Comparison of ENCODE assay signal across 1 cellular context in genomic region chr15:48409623-48410022, GRCh38.
TF ChIP-seq lines count a peak whose summit lies in the region.

No MANE protein-coding gene starts in this region.

TF ChIP-seq in GM12878, 131 proteins besides CTCF, POLR2A, EP300 and RAD21 (continued from another document):
- TF ChIP-seq ATF3 (IDR thresholded peaks at IDR 0.05; ENCODE audit: borderline replicate concordance, extremely low read depth, low read depth, low read length) (no peak), NFXL1 (IDR thresholded peaks at IDR 0.05; ENCODE audit: borderline replicate concordance) (no peak), TBL1XR1 (IDR thresholded peaks at IDR 0.05; ENCODE audit: low read depth, low read length) (no peak), IRF4 (IDR thresholded peaks at IDR 0.05; ENCODE audit: low read depth, low read length) (no peak), POU2F2 (IDR thresholded peaks at IDR 0.05; ENCODE audit: borderline replicate concordance, low read depth, low read length) (no peak), RCOR1 (conservative IDR thresholded peaks at IDR 0.05; ENCODE audit: low read depth, low read length) (no peak), BHLHE40 (IDR thresholded peaks at IDR 0.05; ENCODE audit: borderline replicate concordance in 1 of 2, low read depth in 2 of 2, low read length in 1 of 2) (peak in 1 of 2 experiments; percentile 10; a peak in 1 of 4 replicates), SMAD1 (IDR thresholded peaks at IDR 0.05; ENCODE audit: low read depth, partially characterized antibody) (no peak), ZSCAN29 (IDR thresholded peaks at IDR 0.05) (no peak), TAF1 (IDR thresholded peaks at IDR 0.05; ENCODE audit: borderline replicate concordance, low read depth, low read length) (no peak), CREB1 (IDR thresholded peaks at IDR 0.05; ENCODE audit: low read depth) (no peak), CHD4 (IDR thresholded peaks at IDR 0.05) (no peak), MTA2 (IDR thresholded peaks at IDR 0.05; ENCODE audit: low read depth) (0 out of 2 replicates have a peak, but pooled peaks have one; percentile 35), JUNB (IDR thresholded peaks at IDR 0.05) (peak; percentile 88), BCL11A (IDR thresholded peaks at IDR 0.05; ENCODE audit: low read depth, low read length) (peak; percentile 44; the same call in 1 of the 2 replicates), CBX3 (IDR thresholded peaks at IDR 0.05; ENCODE audit: borderline replicate concordance, low read depth) (no peak), ZBTB4 (CRISPR knock-in tag; IDR thresholded peaks at IDR 0.05) (no peak), ATF7 (IDR thresholded peaks at IDR 0.05; ENCODE audit: low read depth) (peak; percentile 83), TARDBP (IDR thresholded peaks at IDR 0.05; ENCODE audit: borderline replicate concordance) (no peak), EZH2 (IDR thresholded peaks at IDR 0.05; ENCODE audit: borderline replicate concordance, control insufficient read depth, low read depth, low read length) (no peak), NBN (IDR thresholded peaks at IDR 0.05) (no peak), BMI1 (IDR thresholded peaks at IDR 0.05; ENCODE audit: borderline replicate concordance) (no peak), FOS (IDR thresholded peaks at IDR 0.05; ENCODE audit: borderline replicate concordance, extremely low read depth, insufficient read length) (no peak)
- TF ChIP-seq, protein P1, sequence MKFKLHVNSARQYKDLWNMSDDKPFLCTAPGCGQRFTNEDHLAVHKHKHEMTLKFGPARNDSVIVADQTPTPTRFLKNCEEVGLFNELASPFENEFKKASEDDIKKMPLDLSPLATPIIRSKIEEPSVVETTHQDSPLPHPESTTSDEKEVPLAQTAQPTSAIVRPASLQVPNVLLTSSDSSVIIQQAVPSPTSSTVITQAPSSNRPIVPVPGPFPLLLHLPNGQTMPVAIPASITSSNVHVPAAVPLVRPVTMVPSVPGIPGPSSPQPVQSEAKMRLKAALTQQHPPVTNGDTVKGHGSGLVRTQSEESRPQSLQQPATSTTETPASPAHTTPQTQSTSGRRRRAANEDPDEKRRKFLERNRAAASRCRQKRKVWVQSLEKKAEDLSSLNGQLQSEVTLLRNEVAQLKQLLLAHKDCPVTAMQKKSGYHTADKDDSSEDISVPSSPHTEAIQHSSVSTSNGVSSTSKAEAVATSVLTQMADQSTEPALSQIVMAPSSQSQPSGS (IDR thresholded peaks at IDR 0.05; ENCODE audit: low read length), result peak; percentile 57; the same call in 1 of the 2 replicates
- TF ChIP-seq, protein P2, sequence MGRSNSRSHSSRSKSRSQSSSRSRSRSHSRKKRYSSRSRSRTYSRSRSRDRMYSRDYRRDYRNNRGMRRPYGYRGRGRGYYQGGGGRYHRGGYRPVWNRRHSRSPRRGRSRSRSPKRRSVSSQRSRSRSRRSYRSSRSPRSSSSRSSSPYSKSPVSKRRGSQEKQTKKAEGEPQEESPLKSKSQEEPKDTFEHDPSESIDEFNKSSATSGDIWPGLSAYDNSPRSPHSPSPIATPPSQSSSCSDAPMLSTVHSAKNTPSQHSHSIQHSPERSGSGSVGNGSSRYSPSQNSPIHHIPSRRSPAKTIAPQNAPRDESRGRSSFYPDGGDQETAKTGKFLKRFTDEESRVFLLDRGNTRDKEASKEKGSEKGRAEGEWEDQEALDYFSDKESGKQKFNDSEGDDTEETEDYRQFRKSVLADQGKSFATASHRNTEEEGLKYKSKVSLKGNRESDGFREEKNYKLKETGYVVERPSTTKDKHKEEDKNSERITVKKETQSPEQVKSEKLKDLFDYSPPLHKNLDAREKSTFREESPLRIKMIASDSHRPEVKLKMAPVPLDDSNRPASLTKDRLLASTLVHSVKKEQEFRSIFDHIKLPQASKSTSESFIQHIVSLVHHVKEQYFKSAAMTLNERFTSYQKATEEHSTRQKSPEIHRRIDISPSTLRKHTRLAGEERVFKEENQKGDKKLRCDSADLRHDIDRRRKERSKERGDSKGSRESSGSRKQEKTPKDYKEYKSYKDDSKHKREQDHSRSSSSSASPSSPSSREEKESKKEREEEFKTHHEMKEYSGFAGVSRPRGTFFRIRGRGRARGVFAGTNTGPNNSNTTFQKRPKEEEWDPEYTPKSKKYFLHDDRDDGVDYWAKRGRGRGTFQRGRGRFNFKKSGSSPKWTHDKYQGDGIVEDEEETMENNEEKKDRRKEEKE (IDR thresholded peaks at IDR 0.05), result no peak
- TF ChIP-seq, protein P3, sequence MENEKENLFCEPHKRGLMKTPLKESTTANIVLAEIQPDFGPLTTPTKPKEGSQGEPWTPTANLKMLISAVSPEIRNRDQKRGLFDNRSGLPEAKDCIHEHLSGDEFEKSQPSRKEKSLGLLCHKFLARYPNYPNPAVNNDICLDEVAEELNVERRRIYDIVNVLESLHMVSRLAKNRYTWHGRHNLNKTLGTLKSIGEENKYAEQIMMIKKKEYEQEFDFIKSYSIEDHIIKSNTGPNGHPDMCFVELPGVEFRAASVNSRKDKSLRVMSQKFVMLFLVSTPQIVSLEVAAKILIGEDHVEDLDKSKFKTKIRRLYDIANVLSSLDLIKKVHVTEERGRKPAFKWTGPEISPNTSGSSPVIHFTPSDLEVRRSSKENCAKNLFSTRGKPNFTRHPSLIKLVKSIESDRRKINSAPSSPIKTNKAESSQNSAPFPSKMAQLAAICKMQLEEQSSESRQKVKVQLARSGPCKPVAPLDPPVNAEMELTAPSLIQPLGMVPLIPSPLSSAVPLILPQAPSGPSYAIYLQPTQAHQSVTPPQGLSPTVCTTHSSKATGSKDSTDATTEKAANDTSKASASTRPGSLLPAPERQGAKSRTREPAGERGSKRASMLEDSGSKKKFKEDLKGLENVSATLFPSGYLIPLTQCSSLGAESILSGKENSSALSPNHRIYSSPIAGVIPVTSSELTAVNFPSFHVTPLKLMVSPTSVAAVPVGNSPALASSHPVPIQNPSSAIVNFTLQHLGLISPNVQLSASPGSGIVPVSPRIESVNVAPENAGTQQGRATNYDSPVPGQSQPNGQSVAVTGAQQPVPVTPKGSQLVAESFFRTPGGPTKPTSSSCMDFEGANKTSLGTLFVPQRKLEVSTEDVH (IDR thresholded peaks at IDR 0.05; ENCODE audit: low read depth, partially characterized antibody), result no peak
- TF ChIP-seq, protein P4, sequence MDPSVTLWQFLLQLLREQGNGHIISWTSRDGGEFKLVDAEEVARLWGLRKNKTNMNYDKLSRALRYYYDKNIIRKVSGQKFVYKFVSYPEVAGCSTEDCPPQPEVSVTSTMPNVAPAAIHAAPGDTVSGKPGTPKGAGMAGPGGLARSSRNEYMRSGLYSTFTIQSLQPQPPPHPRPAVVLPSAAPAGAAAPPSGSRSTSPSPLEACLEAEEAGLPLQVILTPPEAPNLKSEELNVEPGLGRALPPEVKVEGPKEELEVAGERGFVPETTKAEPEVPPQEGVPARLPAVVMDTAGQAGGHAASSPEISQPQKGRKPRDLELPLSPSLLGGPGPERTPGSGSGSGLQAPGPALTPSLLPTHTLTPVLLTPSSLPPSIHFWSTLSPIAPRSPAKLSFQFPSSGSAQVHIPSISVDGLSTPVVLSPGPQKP (IDR thresholded peaks at IDR 0.05; ENCODE audit: low read depth, low read length), result no peak
- TF ChIP-seq, protein P5, sequence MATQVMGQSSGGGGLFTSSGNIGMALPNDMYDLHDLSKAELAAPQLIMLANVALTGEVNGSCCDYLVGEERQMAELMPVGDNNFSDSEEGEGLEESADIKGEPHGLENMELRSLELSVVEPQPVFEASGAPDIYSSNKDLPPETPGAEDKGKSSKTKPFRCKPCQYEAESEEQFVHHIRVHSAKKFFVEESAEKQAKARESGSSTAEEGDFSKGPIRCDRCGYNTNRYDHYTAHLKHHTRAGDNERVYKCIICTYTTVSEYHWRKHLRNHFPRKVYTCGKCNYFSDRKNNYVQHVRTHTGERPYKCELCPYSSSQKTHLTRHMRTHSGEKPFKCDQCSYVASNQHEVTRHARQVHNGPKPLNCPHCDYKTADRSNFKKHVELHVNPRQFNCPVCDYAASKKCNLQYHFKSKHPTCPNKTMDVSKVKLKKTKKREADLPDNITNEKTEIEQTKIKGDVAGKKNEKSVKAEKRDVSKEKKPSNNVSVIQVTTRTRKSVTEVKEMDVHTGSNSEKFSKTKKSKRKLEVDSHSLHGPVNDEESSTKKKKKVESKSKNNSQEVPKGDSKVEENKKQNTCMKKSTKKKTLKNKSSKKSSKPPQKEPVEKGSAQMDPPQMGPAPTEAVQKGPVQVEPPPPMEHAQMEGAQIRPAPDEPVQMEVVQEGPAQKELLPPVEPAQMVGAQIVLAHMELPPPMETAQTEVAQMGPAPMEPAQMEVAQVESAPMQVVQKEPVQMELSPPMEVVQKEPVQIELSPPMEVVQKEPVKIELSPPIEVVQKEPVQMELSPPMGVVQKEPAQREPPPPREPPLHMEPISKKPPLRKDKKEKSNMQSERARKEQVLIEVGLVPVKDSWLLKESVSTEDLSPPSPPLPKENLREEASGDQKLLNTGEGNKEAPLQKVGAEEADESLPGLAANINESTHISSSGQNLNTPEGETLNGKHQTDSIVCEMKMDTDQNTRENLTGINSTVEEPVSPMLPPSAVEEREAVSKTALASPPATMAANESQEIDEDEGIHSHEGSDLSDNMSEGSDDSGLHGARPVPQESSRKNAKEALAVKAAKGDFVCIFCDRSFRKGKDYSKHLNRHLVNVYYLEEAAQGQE (IDR thresholded peaks at IDR 0.05; ENCODE audit: low read depth, low read length), result no peak
